Comparison of ENCODE assay signal across 19 cellular contexts in genomic region chr12:32490801-32491200, GRCh38.
DNase-seq lines count a peak whose midpoint lies in the region; ATAC-seq, FAIRE-seq and TF ChIP-seq lines count a peak whose summit lies in the region.
"Had no signal": no experiment of that assay in that cellular context is flagged by ENCODE, and none has a peak within 500 bp of the region (broad histone marks: within the 10 kb centered on the region; RNA-seq: fewer than 3 reads in every experiment).

No MANE protein-coding gene starts in this region.

- no peaks in the 10 kb centered on the region for H3K36me3 Mint-ChIP-seq in WTC11

- no peak overlapping the region for H3K9ac ChIP-seq in kidney (ENCODE audit: low read length in 2 of 2)

- peaks cover 9 to 10% of the 10 kb centered on the region in 2 donors for H3K4me1 ChIP-seq in kidney (ENCODE audit: control insufficient read depth in 1 of 2, insufficient read depth in 1 of 2, low read depth in 1 of 2, low read length in 2 of 2)
- peaks cover 83 to 87% of the 10 kb centered on the region in 2 experiments for H3K4me1 ChIP-seq in neutrophil (ENCODE audit: control insufficient read depth in 1 of 2, insufficient read depth in 1 of 2, low read depth in 1 of 2, low read length in 1 of 2)

- CTCF ChIA-PET in WTC11 (lab: Charles Lee), result interaction anchor here (0.6 kb wide), 1 partner anchor 732 kb away, joined by 4 read pairs; no protein-coding TSS in a partner anchor

- H3K9me3 ChIP-seq in kidney (ENCODE audit: control insufficient read depth in 1 of 2, low read length in 2 of 2) (no peaks in the 10 kb centered on the region), neutrophil (no peaks in the 10 kb centered on the region)

- no peak overlapping the region for H3K4me3 ChIP-seq in kidney (ENCODE audit: low read length in 2 of 2)
- peak overlapping the region in 1 of 2 experiments; percentile 2 for H3K4me3 ChIP-seq in neutrophil (ENCODE audit: low read depth in 1 of 2, low read length in 1 of 2)

- H3K27me3 ChIP-seq in neutrophil, result no peaks in the 10 kb centered on the region

- DNase-seq in WTC11 (ENCODE audit: low spot score), result no peak
- no peak for DNase-seq in kidney
- no peak for DNase-seq in SHP77 treated with DMSO at 0.1 percent for 48 hours (lab: John Stamatoyannopoulos, UW)
- DNase-seq in H54 (ENCODE audit: insufficient read length, low spot score), result no peak
- DNase-seq in GOT3 (lab: John Stamatoyannopoulos, UW), result no peak
- no peak for DNase-seq in activated CD4-positive, alpha-beta T cell treated with anti-CD3 and anti-CD28 coated beads for 1 hour
- DNase-seq: C1 segment of cervical spinal cord; CD4-positive, alpha-beta T cell; DMS153; DMS79 treated with DMSO at 0.1 percent for 48 hours; EL; H7; IMR-90 had no signal

- peak overlapping the region; percentile 82 for H3K27ac Mint-ChIP-seq in WTC11
- H3K27ac Mint-ChIP-seq: B cell; CD4-positive, alpha-beta T cell had no signal

- H3K4me1 Mint-ChIP-seq in WTC11, result peaks cover 29% of the 10 kb centered on the region
- H3K4me1 Mint-ChIP-seq: B cell had no signal

- FAIRE-seq in kidney (lab: Jason Lieb, UNC) (peak; percentile 59), H54 (lab: Jason Lieb, UNC) (no peak)
- FAIRE-seq: A204.1, G401.6, GM12892, GM19239 had no signal

- H3K9me3 Mint-ChIP-seq in WTC11, result no peaks in the 10 kb centered on the region
- H3K9me3 Mint-ChIP-seq: CD4-positive, alpha-beta T cell had no signal

- TF ChIP-seq CTCF in WTC11 (IDR thresholded peaks at IDR 0.05), result no peak
- TF ChIP-seq CTCF in kidney (IDR thresholded peaks at IDR 0.05; ENCODE audit: borderline replicate concordance, extremely low read depth, insufficient read depth), result no peak
- TF ChIP-seq CTCF in neutrophil (IDR thresholded peaks at IDR 0.05), result no peak

- H3K4me3 Mint-ChIP-seq in WTC11, result no peak overlapping the region
- H3K4me3 Mint-ChIP-seq: B cell; CD4-positive, alpha-beta T cell had no signal

- TF ChIP-seq POLR2A in H54 (IDR thresholded peaks at IDR 0.05; ENCODE audit: low read depth, low read length), result no peak

- H3K36me3 ChIP-seq in kidney (ENCODE audit: control insufficient read depth in 1 of 2, insufficient read depth in 2 of 2, low read length in 2 of 2) (no peaks in the 10 kb centered on the region), neutrophil (no peaks in the 10 kb centered on the region)

- POLR2A ChIA-PET in WTC11 (lab: Charles Lee), result no interaction called here

- no peaks in the 10 kb centered on the region for H3K27me3 Mint-ChIP-seq in WTC11 (ENCODE audit: low read depth)
- H3K27me3 Mint-ChIP-seq: B cell had no signal

- intact Hi-C loops in kidney (cut with DNase I), result no loop called here

- ATAC-seq in WTC11, result no peak

- H3K27ac ChIP-seq in kidney (ENCODE audit: low read depth in 2 of 2, low read length in 2 of 2) (no peak overlapping the region), neutrophil (peak overlapping the region; percentile 15)

TF ChIP-seq in WTC11, 78 proteins besides CTCF, POLR2A, EP300 and RAD21:
- no peak for TF ChIP-seq JUN (CRISPR knock-in tag; IDR thresholded peaks at IDR 0.05)
- no peak for TF ChIP-seq SMAD3 (CRISPR knock-in tag; IDR thresholded peaks at IDR 0.05; ENCODE audit: borderline replicate concordance)
- no peak for TF ChIP-seq ZBTB21 (CRISPR knock-in tag; IDR thresholded peaks at IDR 0.05; ENCODE audit: borderline replicate concordance)
- no peak for TF ChIP-seq GRHL2 (CRISPR knock-in tag; IDR thresholded peaks at IDR 0.05; ENCODE audit: insufficient replicate concordance, severe bottlenecking)
- no peak for TF ChIP-seq MAX (CRISPR knock-in tag; IDR thresholded peaks at IDR 0.05)
- TF ChIP-seq SP1 (CRISPR knock-in tag; conservative IDR thresholded peaks at IDR 0.05), result no peak
- no peak for TF ChIP-seq CREM (CRISPR knock-in tag; IDR thresholded peaks at IDR 0.05)
- no peak for TF ChIP-seq ZNF281 (CRISPR knock-in tag; IDR thresholded peaks at IDR 0.05)
- TF ChIP-seq SOX15 (CRISPR knock-in tag; IDR thresholded peaks at IDR 0.05), result no peak
- no peak for TF ChIP-seq ZNF219 (CRISPR knock-in tag; IDR thresholded peaks at IDR 0.05; ENCODE audit: borderline replicate concordance)
- no peak for TF ChIP-seq ZMAT4 (CRISPR knock-in tag; IDR thresholded peaks at IDR 0.05)
- TF ChIP-seq CREB1 (CRISPR knock-in tag; IDR thresholded peaks at IDR 0.05), result no peak
- TF ChIP-seq USF1 (CRISPR knock-in tag; IDR thresholded peaks at IDR 0.05), result no peak
- TF ChIP-seq ZNF317 (CRISPR knock-in tag; IDR thresholded peaks at IDR 0.05; ENCODE audit: borderline replicate concordance, low read depth), result no peak
- TF ChIP-seq E2F5 (CRISPR knock-in tag; IDR thresholded peaks at IDR 0.05), result no peak
- no peak for TF ChIP-seq ZNF416 (CRISPR knock-in tag; IDR thresholded peaks at IDR 0.05)
- no peak for TF ChIP-seq CBFB (CRISPR knock-in tag; IDR thresholded peaks at IDR 0.05; ENCODE audit: low read depth)
- no peak for TF ChIP-seq MYBL2 (CRISPR knock-in tag; IDR thresholded peaks at IDR 0.05)
- no peak for TF ChIP-seq MXD4 (CRISPR knock-in tag; IDR thresholded peaks at IDR 0.05; ENCODE audit: borderline replicate concordance)
